Comparison of ENCODE assay signal across 1 cellular context in the genomic region with DNA sequence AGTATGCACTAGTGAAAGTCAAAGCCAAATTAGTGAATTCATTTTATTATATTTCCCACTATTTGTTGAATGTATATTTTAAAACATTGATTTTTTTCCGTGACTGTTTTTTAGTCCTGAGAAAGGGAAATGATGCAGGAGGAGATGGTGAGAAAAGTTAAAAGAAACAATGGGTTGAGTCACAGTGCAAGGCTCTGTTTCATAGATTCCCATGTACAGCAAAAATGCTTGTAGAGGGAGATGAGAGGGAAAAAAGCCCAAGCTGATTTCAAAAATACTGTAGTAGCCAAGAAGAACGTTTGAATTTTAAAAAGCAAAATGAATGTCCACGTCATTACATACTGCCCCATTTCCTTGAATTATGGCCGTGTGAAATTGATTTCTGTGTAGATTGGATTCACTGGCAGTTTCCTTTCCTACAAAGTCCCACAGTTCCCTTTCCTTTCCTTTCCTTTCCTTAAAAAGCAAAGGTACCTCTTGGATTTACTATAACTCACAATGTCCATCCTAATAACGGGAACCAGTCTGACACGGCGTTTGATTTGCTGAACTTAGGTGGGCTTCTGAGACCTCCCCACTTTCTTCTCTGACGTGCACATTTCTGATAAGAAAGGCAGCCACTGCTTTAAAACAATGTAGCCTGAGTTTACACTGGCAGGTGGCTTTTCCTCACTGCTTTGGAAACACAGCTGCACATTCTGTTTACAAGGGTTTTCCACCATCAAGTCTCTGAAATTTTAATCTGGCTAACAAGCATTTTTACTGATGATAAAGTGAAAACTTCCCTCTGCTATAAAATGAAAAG.
TF ChIP-seq lines count a peak whose summit lies in the region.

No MANE protein-coding gene starts in this region.

TF ChIP-seq in SK-N-SH treated with all-trans-retinoic acid at 6 μM for 48 hours, 23 proteins besides CTCF, POLR2A, EP300 and RAD21 (continued from another document):
- TF ChIP-seq, protein P1, sequence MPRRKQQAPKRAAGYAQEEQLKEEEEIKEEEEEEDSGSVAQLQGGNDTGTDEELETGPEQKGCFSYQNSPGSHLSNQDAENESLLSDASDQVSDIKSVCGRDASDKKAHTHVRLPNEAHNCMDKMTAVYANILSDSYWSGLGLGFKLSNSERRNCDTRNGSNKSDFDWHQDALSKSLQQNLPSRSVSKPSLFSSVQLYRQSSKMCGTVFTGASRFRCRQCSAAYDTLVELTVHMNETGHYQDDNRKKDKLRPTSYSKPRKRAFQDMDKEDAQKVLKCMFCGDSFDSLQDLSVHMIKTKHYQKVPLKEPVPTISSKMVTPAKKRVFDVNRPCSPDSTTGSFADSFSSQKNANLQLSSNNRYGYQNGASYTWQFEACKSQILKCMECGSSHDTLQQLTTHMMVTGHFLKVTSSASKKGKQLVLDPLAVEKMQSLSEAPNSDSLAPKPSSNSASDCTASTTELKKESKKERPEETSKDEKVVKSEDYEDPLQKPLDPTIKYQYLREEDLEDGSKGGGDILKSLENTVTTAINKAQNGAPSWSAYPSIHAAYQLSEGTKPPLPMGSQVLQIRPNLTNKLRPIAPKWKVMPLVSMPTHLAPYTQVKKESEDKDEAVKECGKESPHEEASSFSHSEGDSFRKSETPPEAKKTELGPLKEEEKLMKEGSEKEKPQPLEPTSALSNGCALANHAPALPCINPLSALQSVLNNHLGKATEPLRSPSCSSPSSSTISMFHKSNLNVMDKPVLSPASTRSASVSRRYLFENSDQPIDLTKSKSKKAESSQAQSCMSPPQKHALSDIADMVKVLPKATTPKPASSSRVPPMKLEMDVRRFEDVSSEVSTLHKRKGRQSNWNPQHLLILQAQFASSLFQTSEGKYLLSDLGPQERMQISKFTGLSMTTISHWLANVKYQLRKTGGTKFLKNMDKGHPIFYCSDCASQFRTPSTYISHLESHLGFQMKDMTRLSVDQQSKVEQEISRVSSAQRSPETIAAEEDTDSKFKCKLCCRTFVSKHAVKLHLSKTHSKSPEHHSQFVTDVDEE (CRISPR knock-in tag; IDR thresholded peaks at IDR 0.05) = no peak
- TF ChIP-seq, protein P2, sequence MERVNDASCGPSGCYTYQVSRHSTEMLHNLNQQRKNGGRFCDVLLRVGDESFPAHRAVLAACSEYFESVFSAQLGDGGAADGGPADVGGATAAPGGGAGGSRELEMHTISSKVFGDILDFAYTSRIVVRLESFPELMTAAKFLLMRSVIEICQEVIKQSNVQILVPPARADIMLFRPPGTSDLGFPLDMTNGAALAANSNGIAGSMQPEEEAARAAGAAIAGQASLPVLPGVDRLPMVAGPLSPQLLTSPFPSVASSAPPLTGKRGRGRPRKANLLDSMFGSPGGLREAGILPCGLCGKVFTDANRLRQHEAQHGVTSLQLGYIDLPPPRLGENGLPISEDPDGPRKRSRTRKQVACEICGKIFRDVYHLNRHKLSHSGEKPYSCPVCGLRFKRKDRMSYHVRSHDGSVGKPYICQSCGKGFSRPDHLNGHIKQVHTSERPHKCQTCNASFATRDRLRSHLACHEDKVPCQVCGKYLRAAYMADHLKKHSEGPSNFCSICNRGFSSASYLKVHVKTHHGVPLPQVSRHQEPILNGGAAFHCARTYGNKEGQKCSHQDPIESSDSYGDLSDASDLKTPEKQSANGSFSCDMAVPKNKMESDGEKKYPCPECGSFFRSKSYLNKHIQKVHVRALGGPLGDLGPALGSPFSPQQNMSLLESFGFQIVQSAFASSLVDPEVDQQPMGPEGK (CRISPR knock-in tag; IDR thresholded peaks at IDR 0.05; ENCODE audit: borderline replicate concordance) = no peak
- TF ChIP-seq ZFP3 (CRISPR knock-in tag; IDR thresholded peaks at IDR 0.05) (no peak), ZNF70 (CRISPR knock-in tag; IDR thresholded peaks at IDR 0.05) (no peak), ESRRG (CRISPR knock-in tag; IDR thresholded peaks at IDR 0.05) (no peak), CSDC2 (CRISPR knock-in tag; IDR thresholded peaks at IDR 0.05) (no peak), RARB (CRISPR knock-in tag; IDR thresholded peaks at IDR 0.05) (no peak), ISL1 (CRISPR knock-in tag; IDR thresholded peaks at IDR 0.05) (no peak), SNAI2 (CRISPR knock-in tag; IDR thresholded peaks at IDR 0.05) (no peak), PPARA (CRISPR knock-in tag; IDR thresholded peaks at IDR 0.05; ENCODE audit: borderline replicate concordance) (no peak), ZC3H10 (CRISPR knock-in tag; IDR thresholded peaks at IDR 0.05) (no peak)
- TF ChIP-seq, protein P3, sequence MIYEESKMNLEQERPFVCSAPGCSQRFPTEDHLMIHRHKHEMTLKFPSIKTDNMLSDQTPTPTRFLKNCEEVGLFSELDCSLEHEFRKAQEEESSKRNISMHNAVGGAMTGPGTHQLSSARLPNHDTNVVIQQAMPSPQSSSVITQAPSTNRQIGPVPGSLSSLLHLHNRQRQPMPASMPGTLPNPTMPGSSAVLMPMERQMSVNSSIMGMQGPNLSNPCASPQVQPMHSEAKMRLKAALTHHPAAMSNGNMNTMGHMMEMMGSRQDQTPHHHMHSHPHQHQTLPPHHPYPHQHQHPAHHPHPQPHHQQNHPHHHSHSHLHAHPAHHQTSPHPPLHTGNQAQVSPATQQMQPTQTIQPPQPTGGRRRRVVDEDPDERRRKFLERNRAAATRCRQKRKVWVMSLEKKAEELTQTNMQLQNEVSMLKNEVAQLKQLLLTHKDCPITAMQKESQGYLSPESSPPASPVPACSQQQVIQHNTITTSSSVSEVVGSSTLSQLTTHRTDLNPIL (CRISPR knock-in tag; IDR thresholded peaks at IDR 0.05; ENCODE audit: low read depth) = no peak
- TF ChIP-seq, protein P4, sequence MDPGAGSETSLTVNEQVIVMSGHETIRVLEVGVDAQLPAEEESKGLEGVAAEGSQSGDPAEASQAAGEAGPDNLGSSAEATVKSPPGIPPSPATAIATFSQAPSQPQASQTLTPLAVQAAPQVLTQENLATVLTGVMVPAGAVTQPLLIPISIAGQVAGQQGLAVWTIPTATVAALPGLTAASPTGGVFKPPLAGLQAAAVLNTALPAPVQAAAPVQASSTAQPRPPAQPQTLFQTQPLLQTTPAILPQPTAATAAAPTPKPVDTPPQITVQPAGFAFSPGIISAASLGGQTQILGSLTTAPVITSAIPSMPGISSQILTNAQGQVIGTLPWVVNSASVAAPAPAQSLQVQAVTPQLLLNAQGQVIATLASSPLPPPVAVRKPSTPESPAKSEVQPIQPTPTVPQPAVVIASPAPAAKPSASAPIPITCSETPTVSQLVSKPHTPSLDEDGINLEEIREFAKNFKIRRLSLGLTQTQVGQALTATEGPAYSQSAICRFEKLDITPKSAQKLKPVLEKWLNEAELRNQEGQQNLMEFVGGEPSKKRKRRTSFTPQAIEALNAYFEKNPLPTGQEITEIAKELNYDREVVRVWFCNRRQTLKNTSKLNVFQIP (CRISPR knock-in tag; IDR thresholded peaks at IDR 0.05; ENCODE audit: borderline replicate concordance, low read depth) = no peak
- TF ChIP-seq, protein P5, sequence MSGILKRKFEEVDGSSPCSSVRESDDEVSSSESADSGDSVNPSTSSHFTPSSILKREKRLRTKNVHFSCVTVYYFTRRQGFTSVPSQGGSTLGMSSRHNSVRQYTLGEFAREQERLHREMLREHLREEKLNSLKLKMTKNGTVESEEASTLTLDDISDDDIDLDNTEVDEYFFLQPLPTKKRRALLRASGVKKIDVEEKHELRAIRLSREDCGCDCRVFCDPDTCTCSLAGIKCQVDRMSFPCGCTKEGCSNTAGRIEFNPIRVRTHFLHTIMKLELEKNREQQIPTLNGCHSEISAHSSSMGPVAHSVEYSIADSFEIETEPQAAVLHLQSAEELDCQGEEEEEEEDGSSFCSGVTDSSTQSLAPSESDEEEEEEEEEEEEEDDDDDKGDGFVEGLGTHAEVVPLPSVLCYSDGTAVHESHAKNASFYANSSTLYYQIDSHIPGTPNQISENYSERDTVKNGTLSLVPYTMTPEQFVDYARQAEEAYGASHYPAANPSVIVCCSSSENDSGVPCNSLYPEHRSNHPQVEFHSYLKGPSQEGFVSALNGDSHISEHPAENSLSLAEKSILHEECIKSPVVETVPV (CRISPR knock-in tag; IDR thresholded peaks at IDR 0.05) = no peak
